In the genomic region with DNA sequence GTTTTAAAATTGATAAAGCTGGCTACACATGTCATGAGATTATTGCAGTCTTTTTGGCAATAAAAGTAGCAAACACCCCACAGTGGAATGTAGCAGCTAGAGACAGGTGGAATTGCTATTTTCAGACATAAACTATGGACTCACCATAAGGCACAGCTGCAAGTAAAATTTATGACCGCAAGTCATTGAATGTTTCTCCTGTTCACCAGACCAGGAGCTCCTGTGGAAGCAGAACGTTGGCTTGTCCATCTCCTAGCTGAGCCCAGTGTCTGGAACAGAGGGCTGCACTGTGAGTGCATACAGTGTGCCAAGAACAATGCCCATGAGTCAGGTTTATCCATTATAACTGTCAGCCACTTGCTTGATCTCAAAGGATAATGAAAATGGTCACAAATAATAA, we compare ENCODE assay signal across 16 cellular contexts.
"Had no signal": no experiment of that assay in that cellular context is flagged by ENCODE, and none has a peak within 500 bp of the region (broad histone marks: within the 10 kb centered on the region; RNA-seq: fewer than 3 reads in every experiment).

No MANE protein-coding gene starts in this region.

- FAIRE-seq: endometrium, pancreas had no signal

- ATAC-seq: activated T-cell treated with anti-CD3 and anti-CD28 coated beads, Interleukin-2, amount 50 U/mL, for 72 hours; gastroesophageal sphincter; natural killer cell; pancreas had no signal

- DNase-seq: activated CD4-positive, alpha-beta T cell treated with anti-CD3 and anti-CD28 coated beads, Interleukin-2, amount 50 U/mL, for 4 hours; activated CD4-positive, CD25-positive, alpha-beta regulatory T cell treated with anti-CD3 and anti-CD28 coated beads, Interleukin-2, amount 50 U/mL, for 72 hours; activated effector memory CD4-positive, alpha-beta T cell treated with anti-CD3 and anti-CD28 coated beads, Interleukin-2, amount 50 U/mL, for 16 hours; activated naive CD4-positive, alpha-beta T cell treated with anti-CD3 and anti-CD28 coated beads, Interleukin-2, amount 50 U/mL, for 16 hours; activated T-cell treated with anti-CD3 and anti-CD28 coated beads, Interleukin-2, amount 50 U/mL, for 72 hours; islet precursor cell; left ventricle myocardium inferior; mesenchymal stem cell; natural killer cell; pancreas; retina; stimulated activated CD4-positive, alpha-beta T cell treated with anti-CD3 and anti-CD28 coated beads, Interleukin-15, amount 100 ng/mL, for 24 hours; stimulated activated CD4-positive, alpha-beta T cell treated with anti-CD3 and anti-CD28 coated beads, Interleukin-2, amount 100 ng/mL, for 48 hours; T-helper 2 cell had no signal
